8 cellular contexts compared by ENCODE assay signal in the genomic region with DNA sequence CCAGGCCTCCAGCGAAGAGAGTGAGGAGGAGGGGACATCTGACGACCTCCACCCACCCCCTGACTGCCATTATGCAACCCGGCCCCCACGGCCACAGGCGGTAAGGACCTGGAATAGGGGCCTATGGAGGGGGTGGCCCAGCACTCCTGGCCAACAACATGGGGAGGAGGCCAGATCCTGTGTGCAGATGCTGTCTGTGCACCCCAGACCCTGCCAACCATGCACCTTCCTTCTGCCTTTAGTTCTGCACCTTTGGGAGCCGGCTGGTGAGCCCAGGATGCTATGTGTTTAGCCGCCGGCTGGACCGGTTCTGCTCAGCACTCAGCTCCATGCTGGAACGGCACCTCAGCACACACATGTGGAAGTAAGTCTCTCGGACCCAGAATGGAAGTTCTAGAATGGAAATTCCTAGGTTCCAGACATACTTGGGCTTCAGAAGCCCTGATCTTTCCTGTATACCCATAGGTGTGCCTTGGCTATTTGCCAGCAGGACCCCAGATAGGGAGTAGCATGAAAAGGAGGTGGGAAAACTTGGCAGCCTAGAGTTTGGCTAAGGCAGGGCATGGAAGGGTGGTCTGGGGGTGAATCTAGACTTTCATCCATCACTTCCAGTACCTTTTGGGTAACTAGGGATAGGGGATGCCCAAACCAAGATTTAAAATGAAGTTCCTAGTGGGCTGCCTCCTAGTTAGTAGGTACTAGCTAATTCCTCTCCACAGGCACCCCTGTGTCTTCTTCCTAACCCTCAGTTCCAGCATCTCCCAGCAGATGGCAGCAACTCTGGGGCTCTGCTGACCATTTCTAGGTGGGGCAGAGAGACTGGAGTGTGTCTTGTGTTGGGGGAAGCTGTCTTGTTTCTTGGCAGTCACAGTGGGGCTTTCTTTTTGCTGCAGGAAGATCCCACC. TPM values are rescaled to one million over a fixed set of nuclear protein-coding genes. Genes with fewer than 3 reads are reported as not detected.
DNase-seq lines count a peak whose midpoint lies in the region; TF ChIP-seq lines count a peak whose summit lies in the region.

No MANE protein-coding gene starts in this region.

- H3K4me3 ChIP-seq in MM.1S (ENCODE audit: low read length): no peak overlapping the region
- no peak overlapping the region for H3K4me3 ChIP-seq in ascending aorta
- no peak overlapping the region for H3K4me3 ChIP-seq in spleen

- H3K27ac ChIP-seq in MM.1S (ENCODE audit: low read length) (no peak overlapping the region), ascending aorta (no peak overlapping the region), spleen (peak overlapping the region in 6 of 8 donors; percentile 14 to 64 (median 50))

- no peak overlapping the region for H2AFZ ChIP-seq in MM.1S (ENCODE audit: low read length)

- H3K27me3 ChIP-seq in MM.1S (replicated peaks; ENCODE audit: insufficient read depth, low read length): no peaks in the 10 kb centered on the region
- no peaks in the 10 kb centered on the region for H3K27me3 ChIP-seq in ascending aorta
- no peaks in the 10 kb centered on the region for H3K27me3 ChIP-seq in spleen (replicated peaks in 1 of 7)

- H3K9me2 ChIP-seq in MM.1S (replicated peaks; ENCODE audit: insufficient read depth, low read length): no peaks in the 10 kb centered on the region

- no peak overlapping the region for H3K9ac ChIP-seq in MM.1S (ENCODE audit: low read length)

- 85 to 97% (median 91%) methylated on average over 3 to 11 of the region's 11 CpGs for WGBS in spleen, 5 donors

- DNase-seq in NCI-H146 (lab: John Stamatoyannopoulos, UW) (peak; percentile 43), NCI-H146 treated with DMSO at 0.1 percent for 48 hours (lab: John Stamatoyannopoulos, UW; ENCODE audit: unreplicated experiment) (no peak), MM.1S (peak; percentile 39), T-helper 2 cell (peak in 4 of 5 experiments; percentile 34 to 76 (median 60)), ascending aorta (ENCODE audit: low spot score in 2 of 2) (peak in 1 of 2 donors; percentile 80), hepatic stellate cell (ENCODE audit: low spot score) (peak; percentile 86), spleen (peak; percentile 84), NCI-H187 treated with DMSO at 0.1 percent for 48 hours (lab: John Stamatoyannopoulos, UW) (no peak)

- H3K4me2 ChIP-seq in MM.1S (ENCODE audit: low read depth, low read length): no peak overlapping the region

- H3K9me3 ChIP-seq in MM.1S (replicated peaks; ENCODE audit: insufficient read depth, low read length) (no peaks in the 10 kb centered on the region), ascending aorta (no peaks in the 10 kb centered on the region), spleen (no peaks in the 10 kb centered on the region)

- intact Hi-C loops in ascending aorta (cut with DNase I) (no loop called here), spleen (cut with DNase I; ENCODE audit: low total_unique reads) (loop anchor here (2.0 kb wide), 1 partner anchor 43 kb away; no protein-coding TSS in a partner anchor)

- H3F3A ChIP-seq in MM.1S (ENCODE audit: insufficient read depth, low read length): no peaks in the 10 kb centered on the region

- no peak for TF ChIP-seq POLR2A in spleen (IDR thresholded peaks at IDR 0.05)

- H4K20me1 ChIP-seq in MM.1S (ENCODE audit: insufficient read depth, low read length): no peaks in the 10 kb centered on the region

- H3K4me1 ChIP-seq in MM.1S (ENCODE audit: low read length) (0 out of 2 replicates have a peak, but pooled peaks cover 2% of the 10 kb centered on the region), ascending aorta (peaks cover 7 to 15% of the 10 kb centered on the region in 2 donors), spleen (peaks cover 14 to 84% (median 50%) of the 10 kb centered on the region in 6 donors)

- peaks cover 3% of the 10 kb centered on the region; the same call in 1 of the 2 replicates for H3K79me2 ChIP-seq in MM.1S (ENCODE audit: low read length)

- TF ChIP-seq CTCF in MM.1S (IDR thresholded peaks at IDR 0.05; ENCODE audit: low read length): peak; percentile 57
- peak; percentile 68 to 82 (median 80) for TF ChIP-seq CTCF in ascending aorta (IDR thresholded peaks at IDR 0.05)
- peak; percentile 64 to 92 (median 84) for TF ChIP-seq CTCF in spleen (IDR thresholded peaks at IDR 0.05 in 8 of 11, conservative IDR thresholded peaks at IDR 0.05 in 3 of 11)

- H3K36me3 ChIP-seq in MM.1S (replicated peaks; ENCODE audit: insufficient read depth, low read length): no peaks in the 10 kb centered on the region
- H3K36me3 ChIP-seq in ascending aorta: no peaks in the 10 kb centered on the region
- peaks cover 0 to 51% (median 0%) of the 10 kb centered on the region in 6 donors for H3K36me3 ChIP-seq in spleen

RNA-seq across cellular contexts. Expression of gene CYB561D1, which starts 3.6 kb away (rescaled TPM):
- total RNA-seq in ascending aorta (26.8 TPM), spleen (10 to 100 TPM in 6 of 7 donors, 1 to 10 TPM in 1; 8.6 to 17.6 (median 13.7) TPM)
- 1 to 10 TPM; 4.5 to 8.0 (median 6.0) TPM for polyA plus RNA-seq in spleen

RNA-seq across cellular contexts. Expression of gene ATXN7L2, which starts 6.6 kb away (rescaled TPM):
- total RNA-seq in ascending aorta (5.9 TPM), spleen (10 to 100 TPM in 2 of 7 donors, 1 to 10 TPM in 5; 7.9 to 11.9 (median 8.7) TPM)
- 10 to 100 TPM in 2 of 3 donors, 1 to 10 TPM in 1; 7.1 to 16.8 (median 12.2) TPM for polyA plus RNA-seq in spleen

RNA-seq across cellular contexts. Expression of gene AMIGO1, which starts 19.2 kb away (rescaled TPM):
- 4.7 TPM for total RNA-seq in ascending aorta
- 1 to 10 TPM; 3.7 to 8.5 (median 6.0) TPM for total RNA-seq in spleen
- polyA plus RNA-seq in spleen: under 1 TPM; 0.57 to 0.99 (median 0.67) TPM

RNA-seq across cellular contexts. Expression of gene SYPL2, which starts 23.9 kb away (rescaled TPM):
- 8.1 TPM for total RNA-seq in ascending aorta
- 1 to 10 TPM in 5 of 7 donors, under 1 TPM in 2; 0.46 to 2.5 (median 1.3) TPM for total RNA-seq in spleen
- polyA plus RNA-seq in spleen: under 1 TPM; 0.26 to 0.51 (median 0.41) TPM

RNA-seq across cellular contexts. Expression of gene GPR61, which starts 49.4 kb away (rescaled TPM):
- not detected for total RNA-seq in ascending aorta
- total RNA-seq in spleen: not detected
- not detected for polyA plus RNA-seq in spleen

Comparison
In these comparisons a context has a peak if more than half of its experiments do, and no peak if none do; other contexts are left out.
1. DNase-seq: peak in NCI-H146 (single experiment), MM.1S (single experiment), T-helper 2 cell (4 of 5), hepatic stellate cell (single experiment) and spleen (single experiment); none in NCI-H146 treated with DMSO at 0.1 percent for 48 hours (single experiment) and NCI-H187 treated with DMSO at 0.1 percent for 48 hours (single experiment).
2. H3K27ac ChIP-seq: peak in spleen (6 of 8); none in MM.1S (single experiment) and ascending aorta (0 of 2).
3. Peak in every context shown above with its lines, with median percentiles within 50 percentile points of each other: CTCF ChIP-seq.